Comparison of ENCODE assay signal across 18 cellular contexts in genomic region chr1:157411769-157412168, GRCh38.
"Had no signal": no experiment of that assay in that cellular context is flagged by ENCODE, and none has a peak within 500 bp of the region (broad histone marks: within the 10 kb centered on the region; RNA-seq: fewer than 3 reads in every experiment).

No MANE protein-coding gene starts in this region.

- H3K9ac ChIP-seq: KMS-11, SK-N-SH had no signal

- H3K4me2 ChIP-seq: KMS-11, SK-N-SH had no signal

- FAIRE-seq: RCC 7860 had no signal

- DNase-seq: IMR-90, Kasumi-1, MM.1S, NCI-H1092 treated with DMSO at 0.1 percent for 48 hours, NCI-H1436 treated with DMSO at 0.1 percent for 48 hours, NCI-H1694, NCI-H187 treated with DMSO at 0.1 percent for 48 hours, NCI-H2029 treated with DMSO at 0.1 percent for 48 hours, NCI-H2171 treated with DMSO at 0.1 percent for 48 hours, NCI-H2227 treated with DMSO at 0.1 percent for 48 hours, NCI-H524, NCI-H526 treated with DMSO at 0.1 percent for 48 hours, NCI-H748 treated with DMSO at 0.1 percent for 48 hours, SHP77, SK-N-SH had no signal

- H3K9me3 ChIP-seq: SK-N-SH had no signal

- H3K27ac ChIP-seq: KMS-11, RWPE1 had no signal
